ENCODE assay signal across 9 cellular contexts in the genomic region with DNA sequence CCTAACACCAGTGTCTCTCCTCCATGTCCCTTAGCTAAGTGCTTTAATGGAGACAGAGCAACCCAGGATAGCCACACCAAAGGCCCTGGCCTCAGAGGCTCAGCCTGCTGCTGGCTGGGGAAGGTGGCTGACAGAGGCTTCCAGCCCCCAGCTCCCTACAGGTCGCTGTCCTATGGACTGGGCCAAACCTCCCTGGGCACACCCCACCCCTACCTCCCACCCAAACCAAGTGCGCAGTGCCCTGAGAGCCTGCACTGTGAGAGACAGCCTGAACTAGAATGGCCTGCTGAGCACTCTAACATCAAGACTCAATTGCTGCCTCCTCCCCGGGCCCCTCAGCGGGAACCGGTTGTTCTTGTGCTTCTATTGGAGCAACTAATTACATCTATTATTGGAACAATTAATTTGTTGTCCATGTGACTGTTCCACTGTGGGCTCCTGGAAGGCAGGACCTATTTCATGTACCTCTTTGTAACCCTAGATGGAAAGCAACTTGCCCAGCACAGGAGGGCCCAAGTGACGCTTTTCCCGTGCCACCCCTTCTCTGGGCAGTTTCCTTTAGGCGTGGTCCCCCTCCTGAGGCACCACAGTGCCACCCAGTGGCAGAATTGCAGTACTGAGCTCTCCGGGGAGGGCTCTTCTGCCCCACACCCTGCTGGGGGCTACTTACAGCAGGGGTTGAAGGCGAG.
DNase-seq lines count a peak whose midpoint lies in the region; ATAC-seq and TF ChIP-seq lines count a peak whose summit lies in the region.
"Had no signal": no experiment of that assay in that cellular context is flagged by ENCODE, and none has a peak within 500 bp of the region (broad histone marks: within the 10 kb centered on the region; RNA-seq: fewer than 3 reads in every experiment).

No MANE protein-coding gene starts in this region.

- H3K9me3 Mint-ChIP-seq in CD8-positive, alpha-beta T cell, result no peaks in the 10 kb centered on the region
- no peaks in the 10 kb centered on the region for H3K9me3 Mint-ChIP-seq in activated CD8-positive, alpha-beta T cell treated with anti-CD3 and anti-CD28 coated beads, Interleukin-2, amount 10 ng/mL, durations not matched to agents 7 days and 5 days (ENCODE audit: insufficient read depth)
- no peaks in the 10 kb centered on the region for H3K9me3 Mint-ChIP-seq in mesothelial cell of epicardium
- H3K9me3 Mint-ChIP-seq: activated naive CD4-positive, alpha-beta T cell treated with anti-CD3 and anti-CD28 coated beads, Interleukin-2, amount 50 U/mL, for 24 hours had no signal

- peaks cover 3% of the 10 kb centered on the region for H3K4me1 Mint-ChIP-seq in CD8-positive, alpha-beta T cell (ENCODE audit: low read depth)
- no peaks in the 10 kb centered on the region for H3K4me1 Mint-ChIP-seq in activated CD8-positive, alpha-beta T cell treated with anti-CD3 and anti-CD28 coated beads, Interleukin-2, amount 10 ng/mL, durations not matched to agents 7 days and 5 days (ENCODE audit: low read depth)
- H3K4me1 Mint-ChIP-seq in mesothelial cell of epicardium, result peaks cover 3% of the 10 kb centered on the region
- H3K4me1 Mint-ChIP-seq: activated naive CD4-positive, alpha-beta T cell treated with anti-CD3 and anti-CD28 coated beads, Interleukin-2, amount 50 U/mL, for 24 hours had no signal

- no peaks in the 10 kb centered on the region for H3K36me3 Mint-ChIP-seq in CD8-positive, alpha-beta T cell
- H3K36me3 Mint-ChIP-seq in activated CD8-positive, alpha-beta T cell treated with anti-CD3 and anti-CD28 coated beads, Interleukin-2, amount 10 ng/mL, durations not matched to agents 7 days and 5 days (ENCODE audit: low read depth), result no peaks in the 10 kb centered on the region
- no peaks in the 10 kb centered on the region for H3K36me3 Mint-ChIP-seq in mesothelial cell of epicardium
- H3K36me3 Mint-ChIP-seq: activated naive CD4-positive, alpha-beta T cell treated with anti-CD3 and anti-CD28 coated beads, Interleukin-2, amount 50 U/mL, for 24 hours had no signal

- peak; percentile 93 for TF ChIP-seq CTCF in CD8-positive, alpha-beta T cell (IDR thresholded peaks at IDR 0.05)
- TF ChIP-seq CTCF in mesothelial cell of epicardium (IDR thresholded peaks at IDR 0.05; ENCODE audit: unreplicated experiment), result peak; percentile 79

- peak; percentile 98 for ATAC-seq in CD8-positive, alpha-beta T cell
- ATAC-seq in GM19372 (IDR thresholded peaks at IDR 0.05; ENCODE audit: low read depth, unreplicated experiment) (peak; percentile 86), HG03442 (IDR thresholded peaks at IDR 0.05; ENCODE audit: unreplicated experiment) (peak; percentile 89)
- peak; percentile 96 for ATAC-seq in activated CD8-positive, alpha-beta T cell treated with anti-CD3 and anti-CD28 coated beads, Interleukin-2, amount 10 ng/mL, durations not matched to agents 7 days and 5 days

- H3K9me3 ChIP-seq in CD8-positive, alpha-beta T cell (ENCODE audit: low read length), result no peaks in the 10 kb centered on the region
- H3K9me3 ChIP-seq in effector memory CD4-positive, alpha-beta T cell (ENCODE audit: control insufficient read depth, low read length), result no peaks in the 10 kb centered on the region

- peak; percentile 43 to 86 (median 67) for DNase-seq in CD8-positive, alpha-beta T cell
- DNase-seq in NCI-H748 (lab: John Stamatoyannopoulos, UW; ENCODE audit: unreplicated experiment) (peak; percentile 65), mesothelial cell of epicardium (ENCODE audit: low spot score in 2 of 2, unreplicated experiment in 2 of 2) (peak; percentile 47 to 74)
- peak; percentile 79 for DNase-seq in activated CD8-positive, alpha-beta T cell treated with anti-CD3 and anti-CD28 coated beads, Interleukin-2, amount 10 ng/mL, durations not matched to agents 7 days and 5 days
- DNase-seq in effector memory CD4-positive, alpha-beta T cell, result peak; percentile 44 to 57 (median 47)
- peak; percentile 56 to 59 for DNase-seq in stimulated activated CD8-positive, alpha-beta memory T cell treated with anti-CD3 and anti-CD28 coated beads, Interleukin-2, amount 100 ng/mL, for 48 hours (ENCODE audit: low read depth in 2 of 2)

- POLR2A ChIA-PET in CD8-positive, alpha-beta T cell (lab: Charles Lee), result interaction anchor here (1.6 kb wide), 1 partner anchor 185 kb away, joined by 21 read pairs; no protein-coding TSS in a partner anchor
- POLR2A ChIA-PET in activated CD8-positive, alpha-beta T cell treated with anti-CD3 and anti-CD28 coated beads, Interleukin-2, amount 10 ng/mL, durations not matched to agents 7 days and 5 days (lab: Charles Lee), result interaction anchor here (1.0 to 2.0 kb wide), 2 partner anchors 63 to 185 kb away, joined by 3 to 19 read pairs; no protein-coding TSS in a partner anchor

- peaks cover 6% of the 10 kb centered on the region for H3K4me1 ChIP-seq in CD8-positive, alpha-beta T cell (ENCODE audit: insufficient read depth, low read length)
- peaks cover 4% of the 10 kb centered on the region for H3K4me1 ChIP-seq in effector memory CD4-positive, alpha-beta T cell (ENCODE audit: control insufficient read depth, insufficient read depth, low read length, poor library complexity, severe bottlenecking)

- intact Hi-C loops in CD8-positive, alpha-beta T cell (cut with DNase I, micrococcal nuclease), result loop anchor here (1.0 to 5.0 kb wide), 4 partner anchors 49 to 323 kb away; no protein-coding TSS in a partner anchor

- no peaks in the 10 kb centered on the region for H3K27me3 ChIP-seq in CD8-positive, alpha-beta T cell (ENCODE audit: insufficient read depth, low read length)
- H3K27me3 ChIP-seq in effector memory CD4-positive, alpha-beta T cell (replicated peaks; ENCODE audit: control insufficient read depth, insufficient read depth, low read length, poor library complexity, severe bottlenecking), result no peaks in the 10 kb centered on the region

- H3K4me3 ChIP-seq in CD8-positive, alpha-beta T cell (ENCODE audit: low read depth, low read length), result no peak overlapping the region
- no peak overlapping the region for H3K4me3 ChIP-seq in effector memory CD4-positive, alpha-beta T cell (ENCODE audit: insufficient read depth, low read depth, low read length, poor library complexity, severe bottlenecking)

- peaks cover 4% of the 10 kb centered on the region for H3K27me3 Mint-ChIP-seq in CD8-positive, alpha-beta T cell (ENCODE audit: low read depth)
- H3K27me3 Mint-ChIP-seq in activated CD8-positive, alpha-beta T cell treated with anti-CD3 and anti-CD28 coated beads, Interleukin-2, amount 10 ng/mL, durations not matched to agents 7 days and 5 days (ENCODE audit: low read depth), result no peaks in the 10 kb centered on the region
- peaks cover 6% of the 10 kb centered on the region for H3K27me3 Mint-ChIP-seq in mesothelial cell of epicardium (ENCODE audit: low read depth)
- H3K27me3 Mint-ChIP-seq: activated naive CD4-positive, alpha-beta T cell treated with anti-CD3 and anti-CD28 coated beads, Interleukin-2, amount 50 U/mL, for 24 hours had no signal

- H3K27ac ChIP-seq in CD8-positive, alpha-beta T cell (ENCODE audit: low read depth, low read length), result no peak overlapping the region
- H3K27ac ChIP-seq in effector memory CD4-positive, alpha-beta T cell (ENCODE audit: insufficient read depth, low read length, poor library complexity, severe bottlenecking), result no peak overlapping the region

- no peaks in the 10 kb centered on the region for H3K36me3 ChIP-seq in CD8-positive, alpha-beta T cell (ENCODE audit: insufficient read depth, low read length)
- no peaks in the 10 kb centered on the region for H3K36me3 ChIP-seq in effector memory CD4-positive, alpha-beta T cell (ENCODE audit: control insufficient read depth, insufficient read depth, low read length)

- H3K27ac Mint-ChIP-seq in CD8-positive, alpha-beta T cell, result no peak overlapping the region
- H3K27ac Mint-ChIP-seq in activated CD8-positive, alpha-beta T cell treated with anti-CD3 and anti-CD28 coated beads, Interleukin-2, amount 10 ng/mL, durations not matched to agents 7 days and 5 days, result no peak overlapping the region
- H3K27ac Mint-ChIP-seq in mesothelial cell of epicardium, result no peak overlapping the region
- H3K27ac Mint-ChIP-seq: activated naive CD4-positive, alpha-beta T cell treated with anti-CD3 and anti-CD28 coated beads, Interleukin-2, amount 50 U/mL, for 24 hours had no signal

- CTCF ChIA-PET in CD8-positive, alpha-beta T cell (lab: Charles Lee), result interaction anchor here (0.5 to 8.2 kb wide), 17 partner anchors 10 to 322 kb away, joined by 3 to 118 read pairs (median 4); no protein-coding TSS in a partner anchor
- CTCF ChIA-PET in activated CD8-positive, alpha-beta T cell treated with anti-CD3 and anti-CD28 coated beads, Interleukin-2, amount 10 ng/mL, durations not matched to agents 7 days and 5 days (lab: Charles Lee), result interaction anchor here (0.5 to 3.0 kb wide), 25 partner anchors 8 to 323 kb away, joined by 3 to 65 read pairs (median 4); a partner anchor contains a TSS

- no peak overlapping the region for H3K4me3 Mint-ChIP-seq in CD8-positive, alpha-beta T cell
- no peak overlapping the region for H3K4me3 Mint-ChIP-seq in activated CD8-positive, alpha-beta T cell treated with anti-CD3 and anti-CD28 coated beads, Interleukin-2, amount 10 ng/mL, durations not matched to agents 7 days and 5 days
- peak overlapping the region; percentile 43 for H3K4me3 Mint-ChIP-seq in mesothelial cell of epicardium
- H3K4me3 Mint-ChIP-seq: activated naive CD4-positive, alpha-beta T cell treated with anti-CD3 and anti-CD28 coated beads, Interleukin-2, amount 50 U/mL, for 24 hours had no signal
